Comparison of ENCODE assay signal across 8 cellular contexts in the genomic region with DNA sequence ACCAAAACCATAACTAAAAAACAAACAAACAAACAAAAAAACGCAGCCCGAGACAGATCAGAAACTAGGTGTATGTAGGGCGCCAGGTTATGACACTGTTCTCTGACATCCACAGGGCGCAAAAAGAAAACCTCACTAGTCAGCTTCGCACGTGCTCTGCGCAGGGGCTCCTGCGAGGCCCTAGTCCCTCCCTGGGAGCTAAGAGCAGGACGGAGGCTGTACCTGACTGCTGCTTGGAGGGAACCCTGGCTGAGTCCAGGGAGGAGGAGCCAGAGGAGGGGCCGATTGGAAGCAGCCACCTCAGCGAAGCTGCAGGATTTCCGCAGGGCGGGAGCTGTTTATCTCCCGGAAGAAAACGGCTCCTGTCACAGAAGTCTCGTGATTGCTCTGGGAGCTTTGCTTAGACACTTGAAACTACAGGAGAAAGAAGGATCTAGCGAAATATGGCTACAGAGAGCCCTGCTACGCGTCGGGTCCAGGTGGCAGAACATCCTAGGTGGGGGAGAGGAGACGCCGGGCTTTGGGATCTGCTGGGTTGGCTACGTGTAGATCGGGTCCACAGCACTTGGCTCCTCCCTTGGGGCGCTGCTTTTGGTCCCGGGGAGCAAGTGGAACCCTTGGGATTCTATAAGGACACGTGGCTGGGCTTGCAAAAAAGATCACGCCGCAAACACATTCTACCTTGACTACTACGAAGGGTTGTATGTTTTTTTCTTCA. TPM values are rescaled to one million over a fixed set of nuclear protein-coding genes. Genes with fewer than 3 reads are reported as not detected.
DNase-seq lines count a peak whose midpoint lies in the region; ATAC-seq, FAIRE-seq and TF ChIP-seq lines count a peak whose summit lies in the region.

Gene GALK2 (plus strand): TSS at position 368 of the 718 bp plus-strand sequence. CDS start 76 bp downstream, at position 444.

- peak; percentile 85 for FAIRE-seq in GM12891 (lab: Jason Lieb, UNC)

- intact Hi-C loops in T-helper 1 cell treated with Interleukin-12 subunit alpha and Interleukin-12 subunit beta and Interleukin-4 antibody, amounts not matched to agents 30 ng/mL and 1 ng/mL, for 36 hours (cut with micrococcal nuclease) = loop anchor here (1.0 to 5.0 kb wide), 8 partner anchors 15 to 1737 kb away; partner anchors contain the start of genes CEP152, COPS2, DTWD1 and EID1
- intact Hi-C loops in left ventricle myocardium inferior (cut with micrococcal nuclease) = no loop called here
- intact Hi-C loops in prostate gland (cut with DNase I) = no loop called here

- TF ChIP-seq POLR2A in GM12891 (IDR thresholded peaks at IDR 0.05; ENCODE audit: low read depth, low read length) (peak; percentile 78; the same call in 1 of the 2 replicates), prostate gland (IDR thresholded peaks at IDR 0.05) (peak; percentile 63)

- H3K27me3 ChIP-seq in left ventricle myocardium inferior (ENCODE audit: low read depth) = no peaks in the 10 kb centered on the region
- H3K27me3 ChIP-seq in prostate gland (replicated peaks; ENCODE audit: insufficient read depth) = no peaks in the 10 kb centered on the region

- 5% methylated on average over 30 of the region's 30 CpGs for WGBS in prostate gland
- WGBS in urinary bladder = 5% methylated on average over 30 of the region's 30 CpGs

- H3K9me3 ChIP-seq in left ventricle myocardium inferior (replicated peaks) = no peaks in the 10 kb centered on the region
- H3K9me3 ChIP-seq in prostate gland = no peaks in the 10 kb centered on the region

- H3K4me3 ChIP-seq in left ventricle myocardium inferior (peak within 1 kb of the TSS; percentile 73), prostate gland (peak within 1 kb of the TSS; percentile 56 to 57), urinary bladder (ENCODE audit: low read depth, low read length) (peak within 1 kb of the TSS; percentile 61)

- peaks cover 21% of the 10 kb centered on the region for H3K4me1 ChIP-seq in left ventricle myocardium inferior
- no peaks in the 10 kb centered on the region for H3K4me1 ChIP-seq in prostate gland (replicated peaks)
- no peaks in the 10 kb centered on the region for H3K4me1 ChIP-seq in urinary bladder (ENCODE audit: insufficient read depth)

- DNase-seq in GM12891 (ENCODE audit: insufficient read length, low spot score) = peak; percentile 47
- DNase-seq in NCI-H1436 treated with DMSO at 0.1 percent for 48 hours (lab: John Stamatoyannopoulos, UW) = peak; percentile 34
- peak; percentile 47 for DNase-seq in amniotic stem cell (lab: John Stamatoyannopoulos, UW)
- peak; percentile 80 for DNase-seq in left ventricle myocardium inferior
- DNase-seq in prostate gland (ENCODE audit: low spot score) = peak; percentile 91

- H3K36me3 ChIP-seq in left ventricle myocardium inferior (no peaks in the 10 kb centered on the region), prostate gland (no peaks in the 10 kb centered on the region), urinary bladder (ENCODE audit: insufficient read depth) (no peaks in the 10 kb centered on the region)

- peak within 1 kb of the TSS; percentile 79 for H3K27ac ChIP-seq in left ventricle myocardium inferior (replicated peaks)
- H3K27ac ChIP-seq in prostate gland = peak within 1 kb of the TSS; percentile 86 to 89
- H3K27ac ChIP-seq in urinary bladder (ENCODE audit: low read depth) = peak within 1 kb of the TSS; percentile 78

- TF ChIP-seq CTCF in left ventricle myocardium inferior (IDR thresholded peaks at IDR 0.05; ENCODE audit: borderline replicate concordance) (no peak), prostate gland (IDR thresholded peaks at IDR 0.05) (no peak)

- ATAC-seq in HG02798 (IDR thresholded peaks at IDR 0.05; ENCODE audit: poor library complexity, unreplicated experiment) = peak; percentile 97

TF ChIP-seq in GM12891, 5 proteins besides CTCF, POLR2A, EP300 and RAD21:
- no peak for TF ChIP-seq POU2F2 (IDR thresholded peaks at IDR 0.05; ENCODE audit: low read depth, low read length)
- TF ChIP-seq TAF1 (IDR thresholded peaks at IDR 0.05; ENCODE audit: low read depth, low read length) = peak; percentile 57; the same call in 1 of the 2 replicates
- no peak for TF ChIP-seq PAX5 (IDR thresholded peaks at IDR 0.05; ENCODE audit: insufficient read depth, low read length, severe bottlenecking)

RNA-seq across cellular contexts. Expression of gene GALK2, which starts in this region (rescaled TPM):
- polyA plus RNA-seq in GM12891 (2012; ENCODE audit: low read depth, missing spikeins) = 11.4 TPM
- total RNA-seq in T-helper 1 cell treated with Interleukin-12 subunit alpha and Interleukin-12 subunit beta and Interleukin-4 antibody, amounts not matched to agents 30 ng/mL and 1 ng/mL, for 36 hours = 28.1 and 31.8 TPM in 2 replicates
- 39.3 TPM for total RNA-seq in left ventricle myocardium inferior
- total RNA-seq in prostate gland = 10 to 100 TPM; 28.5 to 52.3 TPM
- 49.8 TPM for total RNA-seq in urinary bladder
- 22.2 TPM for polyA plus RNA-seq in urinary bladder

Comparison
In these comparisons a context has a peak if more than half of its experiments do, and no peak if none do; other contexts are left out.
1. Peak in every context shown above with its lines: DNase-seq, ATAC-seq, H3K4me3 ChIP-seq and H3K27ac ChIP-seq.
2. DNase-seq: peak in every context shown above with its lines; median percentile 91 in prostate gland; 80 in left ventricle myocardium inferior; 47 in GM12891; 47 in amniotic stem cell; 34 in NCI-H1436 treated with DMSO at 0.1 percent for 48 hours.